10 cellular contexts compared by ENCODE assay signal in genomic region chr7:120052884-120053382, GRCh38.
DNase-seq lines count a peak whose midpoint lies in the region; ATAC-seq lines count a peak whose summit lies in the region.
"Had no signal": no experiment of that assay in that cellular context is flagged by ENCODE, and none has a peak within 500 bp of the region (broad histone marks: within the 10 kb centered on the region; RNA-seq: fewer than 3 reads in every experiment).

No MANE protein-coding gene starts in this region.

- peak; percentile 92 for ATAC-seq in sciatic nerve
- no peak for ATAC-seq in HG03196 (IDR thresholded peaks at IDR 0.05; ENCODE audit: unreplicated experiment)
- ATAC-seq in GM19035 (IDR thresholded peaks at IDR 0.05; ENCODE audit: unreplicated experiment): no peak

- intact Hi-C loops in sciatic nerve (cut with DNase I): no loop called here

- DNase-seq in GF-D8 (lab: John Stamatoyannopoulos, UW): peak; percentile 87
- DNase-seq in SKM-1 (lab: John Stamatoyannopoulos, UW; ENCODE audit: unreplicated experiment): peak; percentile 64
- peak; percentile 45 for DNase-seq in foreskin melanocyte
- peak; percentile 60 for DNase-seq in sciatic nerve (ENCODE audit: low spot score)
- no peak for DNase-seq in NCI-H2196 (lab: John Stamatoyannopoulos, UW; ENCODE audit: unreplicated experiment)
- DNase-seq in stimulated activated CD4-positive, alpha-beta T cell treated with anti-CD3 and anti-CD28 coated beads, Interleukin-1b, Interleukin-23, amount 100 ng/mL, for 48 hours: no peak
- DNase-seq: activated effector memory CD4-positive, alpha-beta T cell treated with Interleukin-2 at 50 U/mL for 16 hours; DMS79 treated with DMSO at 0.1 percent for 48 hours had no signal

Comparison
In these comparisons a context has a peak if more than half of its experiments do, and no peak if none do; other contexts are left out.
1. DNase-seq: peak in GF-D8 (single experiment), SKM-1 (single experiment), foreskin melanocyte (single experiment) and sciatic nerve (single experiment); none in NCI-H2196 (single experiment) and stimulated activated CD4-positive, alpha-beta T cell treated with anti-CD3 and anti-CD28 coated beads, Interleukin-1b, Interleukin-23, amount 100 ng/mL, for 48 hours (single experiment).